Comparison of ENCODE assay signal across 10 cellular contexts in genomic region chr1:207421078-207421477, GRCh38. TPM values are rescaled to one million over a fixed set of nuclear protein-coding genes. Genes with fewer than 3 reads are reported as not detected.
"Had no signal": no experiment of that assay in that cellular context is flagged by ENCODE, and none has a peak within 500 bp of the region (broad histone marks: within the 10 kb centered on the region; RNA-seq: fewer than 3 reads in every experiment).

No MANE protein-coding gene starts in this region.

- H3K9ac ChIP-seq: KMS-11 had no signal

- FAIRE-seq: HTR-8/SVneo, K562 had no signal

- DNase-seq: IMR-90, KBM-7, KG1 had no signal

- H3K4me2 ChIP-seq: KMS-11 had no signal

- H3K4me3 Mint-ChIP-seq: IgD-negative memory B cell had no signal

- H3K27ac ChIP-seq: HL-60, KMS-11 had no signal

- H3K4me3 ChIP-seq: K562 had no signal

- ATAC-seq: K562 had no signal

- H3K27me3 Mint-ChIP-seq: IgD-negative memory B cell had no signal

RNA-seq across cellular contexts. Expression of gene CR2, which starts 33.0 kb away (rescaled TPM):
- total RNA-seq: HT-29, HT1080, IMR-90 had no signal
- polyA plus RNA-seq: IMR-90 had no signal
